8 cellular contexts compared by ENCODE assay signal in genomic region chr1:228837817-228838716, GRCh38.
A peak's percentile ranks its signal among the peaks of the same experiment; 100 is the strongest.
DNase-seq lines count a peak whose midpoint lies in the region; ATAC-seq and TF ChIP-seq lines count a peak whose summit lies in the region.

No MANE protein-coding gene starts in this region.

- H3K4me1 ChIP-seq in tibial nerve = peaks cover 0 to 19% (median 10%) of the 10 kb centered on the region in 4 donors

- no peaks in the 10 kb centered on the region for H3K36me3 ChIP-seq in tibial nerve

- H3K4me3 ChIP-seq in tibial nerve = no peak overlapping the region

- no peak for TF ChIP-seq CTCF in tibial nerve (IDR thresholded peaks at IDR 0.05)

- 42% methylated on average over 11 of the region's 11 CpGs for WGBS in tibial nerve, 2 donors

- H3K9me3 ChIP-seq in tibial nerve = peaks cover 0 to 10% (median 0%) of the 10 kb centered on the region in 4 donors

- DNase-seq in GM04503 (ENCODE audit: low read depth) = peak; percentile 40
- peak; percentile 98 for DNase-seq in amniotic epithelial cell (ENCODE audit: low read depth)
- DNase-seq in islet precursor cell = peak; percentile 94
- peak; percentile 26 to 76 for DNase-seq in tibial nerve (ENCODE audit: low spot score in 2 of 2)
- DNase-seq in NCI-H1105 treated with DMSO at 0.1 percent for 48 hours (lab: John Stamatoyannopoulos, UW) = no peak
- DNase-seq in HUDEP-2 (lab: John Stamatoyannopoulos, UW; ENCODE audit: unreplicated experiment in 76 of 76) = no peak

- no peaks in the 10 kb centered on the region for H3K27me3 ChIP-seq in tibial nerve

- TF ChIP-seq EP300 in tibial nerve (IDR thresholded peaks at IDR 0.05) = peak in 1 of 2 donors; percentile 73

- H3K27ac ChIP-seq in tibial nerve = peak overlapping the region in 3 of 4 donors; percentile 68 to 82 (median 71)

- no peak for TF ChIP-seq POLR2A in tibial nerve (IDR thresholded peaks at IDR 0.05)

- ATAC-seq in HG03175 (IDR thresholded peaks at IDR 0.05; ENCODE audit: unreplicated experiment) (peak; percentile 84), GM21390 (IDR thresholded peaks at IDR 0.05; ENCODE audit: unreplicated experiment) (no peak)

Comparison
In these comparisons a context has a peak if more than half of its experiments do, and no peak if none do; other contexts are left out.
1. DNase-seq: peak in GM04503 (single experiment), amniotic epithelial cell (single experiment), islet precursor cell (single experiment) and tibial nerve (2 of 2); none in NCI-H1105 treated with DMSO at 0.1 percent for 48 hours (single experiment) and HUDEP-2 (0 of 76).